31 cellular contexts compared by ENCODE assay signal in genomic region chr15:34804776-34805175, GRCh38. TPM values are rescaled to one million over a fixed set of nuclear protein-coding genes. Genes with fewer than 3 reads are reported as not detected.
"Had no signal": no experiment of that assay in that cellular context is flagged by ENCODE, and none has a peak within 500 bp of the region (broad histone marks: within the 10 kb centered on the region; RNA-seq: fewer than 3 reads in every experiment).

No MANE protein-coding gene starts in this region.

- H3K27ac ChIP-seq: dorsolateral prefrontal cortex, neutrophil, prostate gland, stomach, thyroid gland had no signal

- H3K4me1 ChIP-seq: prostate gland had no signal

- H3K9me3 ChIP-seq: gastrocnemius medialis, neutrophil, prostate gland, thyroid gland had no signal

- H3K4me3 ChIP-seq: dorsolateral prefrontal cortex, gastrocnemius medialis, lung, prostate gland, stomach, thyroid gland had no signal

- H3K27ac Mint-ChIP-seq: memory B cell, mesothelial cell of epicardium, natural killer cell, type B pancreatic cell had no signal

- DNase-seq: central memory CD4-positive, alpha-beta T cell; dorsolateral prefrontal cortex; effector CD4-positive, alpha-beta T cell; gastrocnemius medialis; head of caudate nucleus; kidney; natural killer cell; right cardiac atrium; small intestine; stimulated activated CD4-positive, alpha-beta T cell treated with anti-CD3 and anti-CD28 coated beads, Interleukin-12 subunit alpha, Interleukin-12 subunit beta, amount 100 ng/mL, for 4 hours; stimulated activated CD4-positive, alpha-beta T cell treated with anti-CD3 and anti-CD28 coated beads, Interleukin-1b, Interleukin-23, amount 100 ng/mL, for 48 hours; stimulated activated CD4-positive, alpha-beta T cell treated with anti-CD3 and anti-CD28 coated beads, Interleukin-4, amount 100 ng/mL, for 1 hour; stimulated activated CD8-positive, alpha-beta memory T cell treated with anti-CD3 and anti-CD28 coated beads, Interleukin-4, amount 100 ng/mL, for 48 hours; stimulated activated naive CD4-positive, alpha-beta T cell; stomach; thyroid gland had no signal

- ATAC-seq: gastrocnemius medialis, left lobe of liver, natural killer cell, right cardiac atrium had no signal

- H3K36me3 ChIP-seq: gastrocnemius medialis, neutrophil, prostate gland, stomach, thyroid gland had no signal

- H3K4me1 Mint-ChIP-seq: memory B cell, natural killer cell had no signal

- H3K9me3 Mint-ChIP-seq: neural crest cell, type B pancreatic cell had no signal

- H3K27me3 ChIP-seq: gastrocnemius medialis, thyroid gland had no signal

- H3K4me3 Mint-ChIP-seq: memory B cell, mesothelial cell of epicardium, natural killer cell, neural crest cell, type B pancreatic cell had no signal

- H3K36me3 Mint-ChIP-seq: memory B cell, mesothelial cell of epicardium, natural killer cell, type B pancreatic cell had no signal

RNA-seq across cellular contexts. Expression of gene ACTC1, which starts 9.4 kb away (rescaled TPM):
- total RNA-seq: glomerular endothelial cell, left lobe of liver, natural killer cell, renal cortical epithelial cell had no signal

RNA-seq across cellular contexts. Expression of gene GJD2, which starts 50.0 kb away (rescaled TPM):
- total RNA-seq: gastrocnemius medialis, glomerular endothelial cell, kidney, left lobe of liver, liver, mesothelial cell of epicardium, myocyte, natural killer cell, omental fat pad, prostate gland, renal cortical epithelial cell, subcutaneous adipose tissue, thyroid gland had no signal
- polyA plus RNA-seq: liver, lung, stomach, urinary bladder had no signal
